Comparison of ENCODE assay signal across 24 cellular contexts in the genomic region with DNA sequence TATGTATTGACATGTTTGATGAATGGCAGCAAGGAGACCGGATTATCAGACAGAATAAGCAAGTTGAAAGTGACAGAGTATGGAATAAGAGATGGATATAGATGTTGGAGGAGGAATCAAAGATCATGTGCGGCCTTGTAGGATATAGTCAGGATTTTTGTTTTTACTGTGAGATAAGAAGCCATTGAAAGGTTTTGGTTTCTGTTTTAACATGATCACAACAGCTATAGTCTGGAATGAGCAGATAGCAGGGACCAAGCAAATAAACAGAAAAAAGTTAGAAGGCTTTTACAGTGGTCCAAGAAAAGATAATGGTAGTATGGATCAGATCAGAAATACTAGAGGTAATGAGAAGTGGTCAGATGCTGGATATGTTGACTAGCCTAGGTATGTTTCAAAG. TPM values are rescaled to one million over a fixed set of nuclear protein-coding genes. Genes with fewer than 3 reads are reported as not detected.
A peak's percentile ranks its signal among the peaks of the same experiment; 100 is the strongest.
DNase-seq lines count a peak whose midpoint lies in the region; ATAC-seq and TF ChIP-seq lines count a peak whose summit lies in the region.
"Had no signal": no experiment of that assay in that cellular context is flagged by ENCODE, and none has a peak within 500 bp of the region (broad histone marks: within the 10 kb centered on the region; RNA-seq: fewer than 3 reads in every experiment).

No MANE protein-coding gene starts in this region.

- H3K9me3 ChIP-seq in CD8-positive, alpha-beta T cell (ENCODE audit: low read length) = no peaks in the 10 kb centered on the region
- no peaks in the 10 kb centered on the region for H3K9me3 ChIP-seq in lower lobe of right lung
- H3K9me3 ChIP-seq: colonic mucosa, upper lobe of right lung had no signal

- H3K4me1 ChIP-seq in CD8-positive, alpha-beta T cell (ENCODE audit: insufficient read depth, low read length) = peaks cover 5% of the 10 kb centered on the region
- no peaks in the 10 kb centered on the region for H3K4me1 ChIP-seq in lower lobe of right lung
- H3K4me1 ChIP-seq: colonic mucosa, upper lobe of right lung had no signal

- CTCF ChIA-PET in CD8-positive, alpha-beta T cell (lab: Charles Lee) = no interaction called here

- peaks cover 10% of the 10 kb centered on the region for H3K9me3 Mint-ChIP-seq in T-helper 1 cell treated with Interleukin-12 subunit alpha and Interleukin-12 subunit beta and Interleukin-4 antibody, amounts not matched to agents 30 μg/mL and 1 μg/mL, for 36 hours
- no peaks in the 10 kb centered on the region for H3K9me3 Mint-ChIP-seq in CD8-positive, alpha-beta T cell
- H3K9me3 Mint-ChIP-seq in activated T-helper 2 cell treated with anti-CD3 and anti-CD28 coated beads, Interferon-gamma antibody, Interleukin-2, Interleukin-4, amounts not matched to agents 10 μg/mL and 5 μg/mL and 100 μg/mL, durations not matched to agents 14 hours and 24 hours and 36 hours = peaks cover 13% of the 10 kb centered on the region
- H3K9me3 Mint-ChIP-seq in natural killer cell = no peaks in the 10 kb centered on the region

- H3K27me3 Mint-ChIP-seq in T-helper 1 cell treated with Interleukin-12 subunit alpha and Interleukin-12 subunit beta and Interleukin-4 antibody, amounts not matched to agents 30 μg/mL and 1 μg/mL, for 36 hours (ENCODE audit: low read depth) = no peaks in the 10 kb centered on the region
- H3K27me3 Mint-ChIP-seq in CD8-positive, alpha-beta T cell (ENCODE audit: low read depth) = no peaks in the 10 kb centered on the region
- no peaks in the 10 kb centered on the region for H3K27me3 Mint-ChIP-seq in activated T-helper 2 cell treated with anti-CD3 and anti-CD28 coated beads, Interferon-gamma antibody, Interleukin-2, Interleukin-4, amounts not matched to agents 10 μg/mL and 5 μg/mL and 100 μg/mL, durations not matched to agents 14 hours and 24 hours and 36 hours (ENCODE audit: low read depth)
- no peaks in the 10 kb centered on the region for H3K27me3 Mint-ChIP-seq in natural killer cell (ENCODE audit: low read depth in 2 of 2)

- H3K4me3 Mint-ChIP-seq in T-helper 1 cell treated with Interleukin-12 subunit alpha and Interleukin-12 subunit beta and Interleukin-4 antibody, amounts not matched to agents 30 μg/mL and 1 μg/mL, for 36 hours = peak overlapping the region; percentile 30
- H3K4me3 Mint-ChIP-seq in CD8-positive, alpha-beta T cell = no peak overlapping the region
- no peak overlapping the region for H3K4me3 Mint-ChIP-seq in activated T-helper 2 cell treated with anti-CD3 and anti-CD28 coated beads, Interferon-gamma antibody, Interleukin-2, Interleukin-4, amounts not matched to agents 10 μg/mL and 5 μg/mL and 100 μg/mL, durations not matched to agents 14 hours and 24 hours and 36 hours (ENCODE audit: low read depth)
- no peak overlapping the region for H3K4me3 Mint-ChIP-seq in natural killer cell
- H3K4me3 Mint-ChIP-seq: neural crest cell had no signal

- intact Hi-C loops in CD8-positive, alpha-beta T cell (cut with DNase I, micrococcal nuclease) = no loop called here
- intact Hi-C loops in activated T-helper 2 cell treated with anti-CD3 and anti-CD28 coated beads, Interferon-gamma antibody, Interleukin-2, Interleukin-4, amounts not matched to agents 10 μg/mL and 5 μg/mL and 100 μg/mL, durations not matched to agents 14 hours and 24 hours and 36 hours (cut with micrococcal nuclease) = no loop called here
- intact Hi-C loops in natural killer cell (cut with micrococcal nuclease) (no loop called here), lower lobe of right lung (cut with DNase I) (no loop called here)

- H3K27me3 ChIP-seq in CD8-positive, alpha-beta T cell (ENCODE audit: insufficient read depth, low read length) = no peaks in the 10 kb centered on the region
- H3K27me3 ChIP-seq in lower lobe of right lung (ENCODE audit: low read depth) = no peaks in the 10 kb centered on the region
- H3K27me3 ChIP-seq: brain microvascular endothelial cell, colonic mucosa, upper lobe of right lung had no signal

- ATAC-seq in CD8-positive, alpha-beta T cell = no peak
- ATAC-seq in natural killer cell = no peak
- ATAC-seq in lower lobe of right lung = no peak
- ATAC-seq: upper lobe of right lung had no signal

- no peak overlapping the region for H3K27ac ChIP-seq in CD8-positive, alpha-beta T cell (ENCODE audit: low read depth, low read length)
- H3K27ac ChIP-seq in lower lobe of right lung = no peak overlapping the region
- H3K27ac ChIP-seq: 22Rv1, brain microvascular endothelial cell, colonic mucosa, upper lobe of right lung had no signal

- DNase-seq in T-helper 1 cell (no peak), natural killer cell (no peak), lower lobe of right lung (no peak), NCI-H146 (lab: John Stamatoyannopoulos, UW) (no peak), epidermal melanocyte (ENCODE audit: insufficient read length, low spot score) (no peak)
- no peak for DNase-seq in CD8-positive, alpha-beta T cell
- no peak for DNase-seq in activated T-helper 2 cell treated with anti-CD3 and anti-CD28 coated beads, Interferon-gamma antibody, Interleukin-2, Interleukin-4, amounts not matched to agents 10 μg/mL and 5 μg/mL and 100 μg/mL, durations not matched to agents 14 hours and 24 hours and 36 hours (ENCODE audit: low spot score)
- DNase-seq: activated CD8-positive, alpha-beta memory T cell treated with anti-CD3 and anti-CD28 coated beads, Interleukin-2, amount 50 U/mL, for 48 hours; AML-193; brain microvascular endothelial cell; colonic mucosa; EL; NCI-H1417; NCI-H2107; NCI-H510A treated with DMSO at 0.1 percent for 48 hours; T1000; upper lobe of right lung had no signal

- no peak overlapping the region for H3K4me3 ChIP-seq in CD8-positive, alpha-beta T cell (ENCODE audit: low read depth, low read length)
- H3K4me3 ChIP-seq in lower lobe of right lung = no peak overlapping the region
- H3K4me3 ChIP-seq: colonic mucosa, upper lobe of right lung had no signal

- POLR2A ChIA-PET in CD8-positive, alpha-beta T cell (lab: Charles Lee) = no interaction called here

- no peak for TF ChIP-seq CTCF in CD8-positive, alpha-beta T cell (IDR thresholded peaks at IDR 0.05)
- TF ChIP-seq CTCF in natural killer cell (IDR thresholded peaks at IDR 0.05) (no peak), lower lobe of right lung (IDR thresholded peaks at IDR 0.05) (no peak)

- peaks cover 9% of the 10 kb centered on the region for H3K4me1 Mint-ChIP-seq in T-helper 1 cell treated with Interleukin-12 subunit alpha and Interleukin-12 subunit beta and Interleukin-4 antibody, amounts not matched to agents 30 μg/mL and 1 μg/mL, for 36 hours (ENCODE audit: low read depth)
- peaks cover 20% of the 10 kb centered on the region for H3K4me1 Mint-ChIP-seq in CD8-positive, alpha-beta T cell (ENCODE audit: low read depth)
- peaks cover 22% of the 10 kb centered on the region for H3K4me1 Mint-ChIP-seq in activated T-helper 2 cell treated with anti-CD3 and anti-CD28 coated beads, Interferon-gamma antibody, Interleukin-2, Interleukin-4, amounts not matched to agents 10 μg/mL and 5 μg/mL and 100 μg/mL, durations not matched to agents 14 hours and 24 hours and 36 hours (ENCODE audit: low read depth)
- H3K4me1 Mint-ChIP-seq in natural killer cell = peaks cover 13 to 20% of the 10 kb centered on the region in 2 donors
- H3K4me1 Mint-ChIP-seq: neural crest cell had no signal

- peaks cover 21% of the 10 kb centered on the region for H3K36me3 Mint-ChIP-seq in T-helper 1 cell treated with Interleukin-12 subunit alpha and Interleukin-12 subunit beta and Interleukin-4 antibody, amounts not matched to agents 30 μg/mL and 1 μg/mL, for 36 hours (ENCODE audit: low read depth)
- peaks cover 7% of the 10 kb centered on the region for H3K36me3 Mint-ChIP-seq in CD8-positive, alpha-beta T cell
- H3K36me3 Mint-ChIP-seq in activated T-helper 2 cell treated with anti-CD3 and anti-CD28 coated beads, Interferon-gamma antibody, Interleukin-2, Interleukin-4, amounts not matched to agents 10 μg/mL and 5 μg/mL and 100 μg/mL, durations not matched to agents 14 hours and 24 hours and 36 hours (ENCODE audit: low read depth) = peaks cover 30% of the 10 kb centered on the region
- no peaks in the 10 kb centered on the region for H3K36me3 Mint-ChIP-seq in natural killer cell

- H3K36me3 ChIP-seq in CD8-positive, alpha-beta T cell (ENCODE audit: insufficient read depth, low read length) = no peaks in the 10 kb centered on the region
- H3K36me3 ChIP-seq in lower lobe of right lung = no peaks in the 10 kb centered on the region
- H3K36me3 ChIP-seq: brain microvascular endothelial cell, colonic mucosa, upper lobe of right lung had no signal

- H3K27ac Mint-ChIP-seq in T-helper 1 cell treated with Interleukin-12 subunit alpha and Interleukin-12 subunit beta and Interleukin-4 antibody, amounts not matched to agents 30 μg/mL and 1 μg/mL, for 36 hours = peak overlapping the region; percentile 53
- peak overlapping the region; percentile 60 for H3K27ac Mint-ChIP-seq in CD8-positive, alpha-beta T cell
- H3K27ac Mint-ChIP-seq in activated T-helper 2 cell treated with anti-CD3 and anti-CD28 coated beads, Interferon-gamma antibody, Interleukin-2, Interleukin-4, amounts not matched to agents 10 μg/mL and 5 μg/mL and 100 μg/mL, durations not matched to agents 14 hours and 24 hours and 36 hours = peak overlapping the region; percentile 33
- peak overlapping the region; percentile 3 to 79 for H3K27ac Mint-ChIP-seq in natural killer cell

RNA-seq across cellular contexts. Expression of gene SLC12A6, which starts 52.6 kb away (rescaled TPM):
- 10 to 100 TPM; 55.7 to 60.8 TPM for total RNA-seq in CD8-positive, alpha-beta T cell
- 16.6 and 17.0 TPM in 2 replicates for total RNA-seq in activated T-helper 2 cell treated with anti-CD3 and anti-CD28 coated beads, Interferon-gamma antibody, Interleukin-2, Interleukin-4, amounts not matched to agents 10 μg/mL and 5 μg/mL and 100 μg/mL, durations not matched to agents 14 hours and 24 hours and 36 hours
- 10 to 100 TPM; 56.1 to 82.9 (median 79.5) TPM for total RNA-seq in natural killer cell
- 59.7 TPM for total RNA-seq in lower lobe of right lung

RNA-seq across cellular contexts. Expression of gene NOP10, which starts 58.0 kb away (rescaled TPM):
- 10 to 100 TPM; 36.6 to 40.1 TPM for total RNA-seq in CD8-positive, alpha-beta T cell
- 227 and 232 TPM in 2 replicates for total RNA-seq in activated T-helper 2 cell treated with anti-CD3 and anti-CD28 coated beads, Interferon-gamma antibody, Interleukin-2, Interleukin-4, amounts not matched to agents 10 μg/mL and 5 μg/mL and 100 μg/mL, durations not matched to agents 14 hours and 24 hours and 36 hours
- total RNA-seq in natural killer cell (10 to 100 TPM; 56.6 to 69.9 (median 56.7) TPM), lower lobe of right lung (176 TPM)

RNA-seq across cellular contexts. Expression of gene NUTM1, which starts 58.2 kb away (rescaled TPM):
- total RNA-seq in CD8-positive, alpha-beta T cell = not detected
- not detected in 2 replicates for total RNA-seq in activated T-helper 2 cell treated with anti-CD3 and anti-CD28 coated beads, Interferon-gamma antibody, Interleukin-2, Interleukin-4, amounts not matched to agents 10 μg/mL and 5 μg/mL and 100 μg/mL, durations not matched to agents 14 hours and 24 hours and 36 hours
- not detected for total RNA-seq in natural killer cell
- not detected for total RNA-seq in lower lobe of right lung
- total RNA-seq: colonic mucosa, MCF 10A, neural crest cell, pulmonary artery endothelial cell, SK-MEL-5, skeletal muscle tissue, upper lobe of right lung had no signal
